ENCODE assay signal across 1 cellular context in genomic region chr7:92820191-92820590, GRCh38.
TF ChIP-seq lines count a peak whose summit lies in the region.

No MANE protein-coding gene starts in this region.

TF ChIP-seq in IMR-90, 13 proteins besides CTCF, POLR2A, EP300 and RAD21:
- TF ChIP-seq ELK1 (IDR thresholded peaks at IDR 0.05; ENCODE audit: borderline replicate concordance, low read depth, low read length) = no peak
- TF ChIP-seq NFE2L2 (IDR thresholded peaks at IDR 0.05; ENCODE audit: low read depth, low read length) = no peak
- TF ChIP-seq BHLHE40 (IDR thresholded peaks at IDR 0.05; ENCODE audit: low read depth, low read length) = no peak
- TF ChIP-seq RFX5 (IDR thresholded peaks at IDR 0.05; ENCODE audit: low read depth, low read length) = no peak
- no peak for TF ChIP-seq CHD1 (IDR thresholded peaks at IDR 0.05; ENCODE audit: low read depth, low read length)
- TF ChIP-seq SMC3 (IDR thresholded peaks at IDR 0.05; ENCODE audit: low read depth, low read length) = no peak
- no peak for TF ChIP-seq RCOR1 (IDR thresholded peaks at IDR 0.05; ENCODE audit: insufficient replicate concordance, low read length)
- no peak for TF ChIP-seq CEBPB (IDR thresholded peaks at IDR 0.05; ENCODE audit: low read depth, low read length)
- no peak for TF ChIP-seq MAZ (IDR thresholded peaks at IDR 0.05; ENCODE audit: borderline replicate concordance, low read depth, low read length)
- TF ChIP-seq MAFK (IDR thresholded peaks at IDR 0.05; ENCODE audit: low read depth, low read length) = no peak
- TF ChIP-seq MXI1 (IDR thresholded peaks at IDR 0.05; ENCODE audit: borderline replicate concordance, low read depth, low read length) = no peak
- no peak for TF ChIP-seq FOS (IDR thresholded peaks at IDR 0.05; ENCODE audit: low read depth, low read length)
- TF ChIP-seq USF2 (IDR thresholded peaks at IDR 0.05; ENCODE audit: low read depth, low read length) = no peak
